Comparison of ENCODE assay signal across 8 cellular contexts in genomic region chr1:234604726-234605492, GRCh38. TPM values are rescaled to one million over a fixed set of nuclear protein-coding genes. Genes with fewer than 3 reads are reported as not detected.
A peak's percentile ranks its signal among the peaks of the same experiment; 100 is the strongest.
DNase-seq lines count a peak whose midpoint lies in the region; ATAC-seq and TF ChIP-seq lines count a peak whose summit lies in the region.

No MANE protein-coding gene starts in this region.

- H3K4me3 ChIP-seq in AG04450 (ENCODE audit: low read depth, low read length) = peak overlapping the region; percentile 79
- H3K4me3 ChIP-seq in HAP-1 = peak overlapping the region; percentile 55

- DNase-seq in AG04450 (ENCODE audit: low read depth, low spot score) (no peak), HAP-1 (ENCODE audit: low spot score in 2 of 2) (peak in 1 of 2 experiments; percentile 27), WTC11 (ENCODE audit: low spot score) (no peak), globus pallidus (ENCODE audit: low spot score) (peak; percentile 61), renal cortical epithelial cell (ENCODE audit: low read depth) (peak; percentile 79), hepatic stellate cell (ENCODE audit: low spot score) (no peak), T1000 (lab: John Stamatoyannopoulos, UW) (no peak)

- POLR2A ChIA-PET in AG04450 (lab: Yijun Ruan, JAX) = interaction anchor here (0.6 to 1.9 kb wide), 5 partner anchors 60 to 366 kb away, joined by 3 to 5 read pairs (median 5); no protein-coding TSS in a partner anchor
- POLR2A ChIA-PET in WTC11 (lab: Charles Lee) = interaction anchor here (0.7 kb wide), 1 partner anchor 479 kb away, joined by 3 read pairs; no protein-coding TSS in a partner anchor

- H3K27me3 ChIP-seq in AG04450 (ENCODE audit: control insufficient read depth, insufficient read depth, low read length) (no peaks in the 10 kb centered on the region), HAP-1 (ENCODE audit: low read depth) (no peaks in the 10 kb centered on the region)

- H3K27me3 Mint-ChIP-seq in WTC11 (ENCODE audit: low read depth) = no peaks in the 10 kb centered on the region

- peak overlapping the region; percentile 89 for H3K27ac Mint-ChIP-seq in WTC11

- H3K9me3 ChIP-seq in AG04450 (ENCODE audit: control insufficient read depth, insufficient read depth, low read length) (peaks cover 3% of the 10 kb centered on the region; the same call in 1 of the 2 replicates), HAP-1 (no peaks in the 10 kb centered on the region)

- CTCF ChIA-PET in AG04450 (lab: Charles Lee) = interaction anchor here (0.6 to 3.5 kb wide), 6 partner anchors 9 to 488 kb away, joined by 4 to 27 read pairs (median 14); no protein-coding TSS in a partner anchor
- CTCF ChIA-PET in WTC11 (lab: Charles Lee) = interaction anchor here (0.9 to 2.3 kb wide), 5 partner anchors 104 to 500 kb away, joined by 3 to 7 read pairs (median 3); no protein-coding TSS in a partner anchor

- peaks cover 45% of the 10 kb centered on the region for H3K36me3 ChIP-seq in HAP-1 (replicated peaks)

- no peaks in the 10 kb centered on the region for H3K9me3 Mint-ChIP-seq in WTC11

- peak overlapping the region; percentile 73 for H3K27ac ChIP-seq in AG04450 (ENCODE audit: low read depth, low read length)

- peaks cover 50% of the 10 kb centered on the region for H3K4me1 ChIP-seq in HAP-1

- TF ChIP-seq CTCF in AG04450 (IDR thresholded peaks at IDR 0.05; ENCODE audit: low read depth, low read length) = no peak
- no peak for TF ChIP-seq CTCF in WTC11 (IDR thresholded peaks at IDR 0.05)

- ATAC-seq in WTC11 (no peak), HG03457 (IDR thresholded peaks at IDR 0.05; ENCODE audit: unreplicated experiment) (no peak)

- peaks cover 37% of the 10 kb centered on the region for H3K36me3 Mint-ChIP-seq in WTC11

- peaks cover 80% of the 10 kb centered on the region for H3K4me1 Mint-ChIP-seq in WTC11

- H3K4me3 Mint-ChIP-seq in WTC11 = peak overlapping the region; percentile 85

- in situ Hi-C loops in HAP-1 (cut with MboI; ENCODE audit: low sequenced_read_pairs) = loop anchor here (5.0 to 10.0 kb wide), 3 partner anchors 108 to 477 kb away; no protein-coding TSS in a partner anchor

TF ChIP-seq in WTC11, 78 proteins besides CTCF, POLR2A, EP300 and RAD21:
- TF ChIP-seq ZSCAN18 (CRISPR knock-in tag; IDR thresholded peaks at IDR 0.05) (no peak), ZBTB43 (CRISPR knock-in tag; IDR thresholded peaks at IDR 0.05) (no peak), GTF2I (CRISPR knock-in tag; conservative IDR thresholded peaks at IDR 0.05) (no peak), ZNF512 (CRISPR knock-in tag; IDR thresholded peaks at IDR 0.05; ENCODE audit: borderline replicate concordance) (no peak), SMAD3 (CRISPR knock-in tag; IDR thresholded peaks at IDR 0.05; ENCODE audit: borderline replicate concordance) (no peak), ATF1 (CRISPR knock-in tag; IDR thresholded peaks at IDR 0.05) (no peak)

RNA-seq across cellular contexts. Expression of gene IRF2BP2, which starts 5.1 kb away (rescaled TPM):
- 20.3 and 28.6 TPM in 2 replicates for polyA plus RNA-seq in AG04450 (2011; rRNA removed)
- 38.5 and 53.5 TPM in 2 replicates for polyA minus RNA-seq in AG04450 (2011; rRNA and poly(A)+ RNA removed)
- total RNA-seq in WTC11 (2021) (61.9 to 70.9 TPM (median 62.4 TPM) in 3 replicates), renal cortical epithelial cell (53.0 and 79.6 TPM in 2 replicates)

Comparison
In these comparisons a context has a peak if more than half of its experiments do, and no peak if none do; other contexts are left out.
1. DNase-seq: peak in globus pallidus (single experiment) and renal cortical epithelial cell (single experiment); none in AG04450 (single experiment), WTC11 (single experiment), hepatic stellate cell (single experiment) and T1000 (single experiment).